In the genomic region with DNA sequence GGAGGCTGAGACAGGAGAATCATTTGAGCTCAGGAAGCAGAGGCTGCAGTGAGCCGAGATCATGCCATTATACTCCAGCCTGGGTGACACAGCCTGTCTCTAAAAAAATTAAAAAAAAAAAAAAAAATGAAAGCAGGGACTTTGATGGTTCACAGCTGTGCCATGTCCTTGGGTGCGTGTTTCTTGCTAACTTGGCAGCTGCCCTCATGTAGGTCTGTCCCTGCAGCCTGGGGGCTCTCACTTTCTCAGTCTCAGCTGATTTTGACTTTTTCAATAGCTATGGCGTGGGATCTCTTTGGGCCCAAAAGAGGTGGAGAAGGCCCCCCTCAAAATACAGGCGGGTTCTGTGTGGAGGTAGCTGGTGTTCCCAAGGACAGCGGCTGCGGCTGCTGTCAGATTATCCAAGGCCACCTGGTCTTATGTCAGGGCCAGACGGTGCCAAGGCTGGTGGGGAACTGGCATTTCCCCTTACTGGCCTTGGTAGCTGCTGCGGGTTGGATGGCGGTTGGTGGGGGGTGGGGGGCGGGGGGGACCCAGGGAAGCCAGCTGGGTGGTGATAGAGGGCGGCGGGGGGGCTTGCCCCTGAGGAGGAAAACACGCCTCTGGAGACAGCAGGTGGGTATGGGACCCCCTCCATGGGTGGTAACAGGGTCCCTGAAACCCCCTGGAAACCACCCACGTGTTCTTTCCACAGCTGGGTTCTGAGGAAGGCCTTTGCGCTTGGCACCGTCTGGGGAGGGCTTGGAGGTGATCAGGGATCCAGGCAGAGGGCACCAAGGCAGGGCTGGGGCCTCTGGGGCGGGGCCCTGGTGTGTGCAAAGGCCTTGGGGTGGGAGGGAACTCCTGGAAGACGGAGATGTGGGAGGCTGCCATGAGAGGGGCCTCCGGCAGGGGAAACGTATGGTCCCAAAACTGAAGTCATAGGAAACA, we compare ENCODE assay signal across 30 cellular contexts. TPM values are rescaled to one million over a fixed set of nuclear protein-coding genes. Genes with fewer than 3 reads are reported as not detected.
A peak's percentile ranks its signal among the peaks of the same experiment; 100 is the strongest.
DNase-seq lines count a peak whose midpoint lies in the region; ATAC-seq, FAIRE-seq and TF ChIP-seq lines count a peak whose summit lies in the region.
"Had no signal": no experiment of that assay in that cellular context is flagged by ENCODE, and none has a peak within 500 bp of the region (broad histone marks: within the 10 kb centered on the region; RNA-seq: fewer than 3 reads in every experiment).

No MANE protein-coding gene starts in this region.

- TF ChIP-seq CTCF in heart left ventricle (IDR thresholded peaks at IDR 0.05) (no peak), H1 (IDR thresholded peaks at IDR 0.05; ENCODE audit: control extremely low read depth in 1 of 3, insufficient read depth in 1 of 3, low read depth in 1 of 3, low read length in 3 of 3) (no peak), testis (IDR thresholded peaks at IDR 0.05) (no peak)

- intact Hi-C loops in left ventricle myocardium superior (cut with micrococcal nuclease) (no loop called here), heart left ventricle (cut with DNase I) (no loop called here), testis (cut with DNase I; ENCODE audit: low total_unique reads) (no loop called here)

- 57 to 68% (median 63%) methylated on average over 15 to 20 of the region's 20 CpGs for WGBS in heart left ventricle, 4 donors
- 90% methylated on average over 14 of the region's 20 CpGs; no CpG with 5 or more reads in 1 of the 2 experiments for WGBS in H1 (ENCODE audit: extremely low coverage in 1 of 2, insufficient coverage in 1 of 2, insufficient read length in 1 of 2, insufficient replicate concordance in 2 of 2, low coverage in 1 of 2, low lambda C conversion rate in 2 of 2, missing lambda C conversion rate in 1 of 2), 2 experiments
- WGBS in testis, 2 donors: 25 to 32% methylated on average over 10 to 20 of the region's 20 CpGs

- H3K18ac ChIP-seq in H1 (ENCODE audit: extremely low read depth, low read length): no peak overlapping the region

- H3K27ac ChIP-seq in heart left ventricle: peak overlapping the region in 5 of 12 donors; percentile 4 to 69 (median 38)
- no peak overlapping the region for H3K27ac ChIP-seq in H1 (ENCODE audit: low read depth, low read length)
- peak overlapping the region in 1 of 2 donors; percentile 31 for H3K27ac ChIP-seq in testis
- H3K27ac ChIP-seq: PC-9, SJCRH30, thoracic aorta, vagina had no signal

- no peak overlapping the region for H2BK120ac ChIP-seq in H1 (replicated peaks; ENCODE audit: low read depth, low read length)

- H3K79me2 ChIP-seq in H1 (ENCODE audit: control insufficient read depth in 1 of 2, insufficient read depth in 2 of 2, low read length in 2 of 2): peaks cover 2 to 16% of the 10 kb centered on the region in 2 experiments; a peak in 3 of 4 replicates

- H4K91ac ChIP-seq in H1 (replicated peaks; ENCODE audit: insufficient read length, low read length): no peak overlapping the region

- peaks cover 13% of the 10 kb centered on the region for H3K79me1 ChIP-seq in H1 (ENCODE audit: low read depth, low read length)

- H4K20me1 ChIP-seq in H1 (replicated peaks in 1 of 2; ENCODE audit: control insufficient read depth in 1 of 2, insufficient read depth in 2 of 2, low read length in 2 of 2): peaks cover 10 to 14% of the 10 kb centered on the region in 2 experiments

- DNase-seq in left ventricle myocardium superior (peak; percentile 63), heart left ventricle (no peak), NCI-H1694 treated with DMSO at 0.1 percent for 48 hours (lab: John Stamatoyannopoulos, UW) (peak; percentile 45), H1 (ENCODE audit: low read depth in 1 of 2, low spot score in 2 of 2) (no peak), testis (peak; percentile 53), NCI-H1417 treated with DMSO at 0.1 percent for 48 hours (lab: John Stamatoyannopoulos, UW) (no peak), COLO829 (ENCODE audit: low spot score) (no peak), DMS 273 treated with DMSO at 0.1 percent for 48 hours (lab: John Stamatoyannopoulos, UW) (no peak)
- DNase-seq: activated naive CD4-positive, alpha-beta T cell treated with anti-CD3 and anti-CD28 coated beads for 36 hours; activated T-cell treated with anti-CD3 and anti-CD28 coated beads, Interleukin-2, amount 50 U/mL, for 4 hours; amygdala; C1 segment of cervical spinal cord; Calu3; cortex of kidney; NCI-H1105 treated with DMSO at 0.1 percent for 48 hours; NCI-H510A; PC-9; SJCRH30; stimulated activated CD4-positive, alpha-beta T cell treated with anti-CD3 and anti-CD28 coated beads, Interleukin-2, amount 100 ng/mL, for 48 hours; T-helper 1 cell had no signal

- no peak overlapping the region for H3K4ac ChIP-seq in H1 (replicated peaks; ENCODE audit: insufficient read length, low read depth, low read length)

- peaks cover 13% of the 10 kb centered on the region; the same call in 1 of the 2 replicates for H3K23me2 ChIP-seq in H1 (ENCODE audit: low read depth, low read length)

- no peak overlapping the region for H2BK5ac ChIP-seq in H1 (ENCODE audit: low read depth, low read length)

- H2AFZ ChIP-seq in H1 (ENCODE audit: low read length): no peak overlapping the region
- H2AFZ ChIP-seq: PC-9 had no signal

- H4K5ac ChIP-seq in H1 (ENCODE audit: insufficient read length, low read depth, low read length): no peak overlapping the region

- no peak overlapping the region for H2BK15ac ChIP-seq in H1 (ENCODE audit: low read length)

- no peak overlapping the region for H3K23ac ChIP-seq in H1 (ENCODE audit: insufficient read length)

- POLR2A ChIA-PET in H1 (lab: Charles Lee; ENCODE audit: partially characterized antibody): interaction anchor here (0.6 to 5.4 kb wide), 7 partner anchors 10 to 53 kb away, joined by 3 to 32 read pairs (median 7); partner anchors contain the start of gene GADD45B

- peaks cover 0 to 7% (median 3%) of the 10 kb centered on the region in 9 donors for H3K36me3 ChIP-seq in heart left ventricle
- peaks cover 0 to 9% (median 1%) of the 10 kb centered on the region in 4 experiments; a peak in 2 of 8 replicates for H3K36me3 ChIP-seq in H1 (ENCODE audit: control insufficient read depth in 2 of 4, insufficient read depth in 4 of 4, low read length in 3 of 4)
- H3K36me3 ChIP-seq in testis (ENCODE audit: low read depth, missing control alignments): no peaks in the 10 kb centered on the region
- H3K36me3 ChIP-seq: SJCRH30, vagina had no signal

- H3K9me3 ChIP-seq in heart left ventricle (no peaks in the 10 kb centered on the region), H1 (ENCODE audit: insufficient read depth in 2 of 2, low read depth in 1 of 2, low read length in 1 of 2) (no peaks in the 10 kb centered on the region), testis (no peaks in the 10 kb centered on the region)
- H3K9me3 ChIP-seq: SJCRH30, thoracic aorta, vagina had no signal

- TF ChIP-seq POLR2A in heart left ventricle (IDR thresholded peaks at IDR 0.05) (no peak), H1 (IDR thresholded peaks at IDR 0.05; ENCODE audit: control extremely low read depth in 1 of 2, low read depth in 2 of 2, low read length in 2 of 2) (no peak), testis (IDR thresholded peaks at IDR 0.05) (no peak)

- H4K8ac ChIP-seq in H1 (ENCODE audit: extremely low read depth, insufficient read depth, low read length): no peak overlapping the region

- no peak for FAIRE-seq in H1 (lab: Jason Lieb, UNC)
- FAIRE-seq: bronchial epithelial cell, endometrium, keratinocyte, TTC549 had no signal

- no peak overlapping the region for H3K56ac ChIP-seq in H1 (replicated peaks; ENCODE audit: insufficient read length, low read depth, low read length)

- TF ChIP-seq EP300 in H1 (IDR thresholded peaks at IDR 0.05; ENCODE audit: borderline replicate concordance in 1 of 2, low read depth in 2 of 2, low read length in 2 of 2): no peak

- no peak overlapping the region for H2AK5ac ChIP-seq in H1 (ENCODE audit: low read depth, low read length)

- no peak overlapping the region for H3K14ac ChIP-seq in H1 (ENCODE audit: insufficient read length)

- ATAC-seq in left ventricle myocardium superior: peak; percentile 11
- ATAC-seq in heart left ventricle: no peak
- ATAC-seq: activated CD4-positive, CD25-positive, alpha-beta regulatory T cell treated with anti-CD3 and anti-CD28 coated beads, Interleukin-2, amount 50 U/mL, for 24 hours; activated T-cell treated with anti-CD3 and anti-CD28 coated beads, Interleukin-2, amount 50 U/mL, for 4 hours; stimulated activated effector memory CD8-positive, alpha-beta T cell treated with anti-CD3 and anti-CD28 coated beads, Interleukin-12 subunit alpha, Interleukin-12 subunit beta, amount 100 ng/mL, for 72 hours had no signal

- H3K4me2 ChIP-seq in H1 (ENCODE audit: insufficient read depth in 1 of 2, low read depth in 2 of 2, low read length in 2 of 2): no peak overlapping the region
- H3K4me2 ChIP-seq: PC-9, smooth muscle cell had no signal

- CTCF ChIA-PET in H1 (lab: Charles Lee; ENCODE audit: partially characterized antibody): interaction anchor here (0.6 to 1.7 kb wide), 9 partner anchors 21 to 1082 kb away, joined by 3 to 4 read pairs (median 3); no protein-coding TSS in a partner anchor

- H3K9ac ChIP-seq in H1 (replicated peaks in 1 of 4; ENCODE audit: extremely low read depth in 1 of 4, low read depth in 3 of 4, low read length in 3 of 4): no peak overlapping the region

- H3K4me1 ChIP-seq in heart left ventricle: peaks cover 3 to 49% (median 26%) of the 10 kb centered on the region in 12 donors
- H3K4me1 ChIP-seq in H1 (replicated peaks in 1 of 4; ENCODE audit: control insufficient read depth in 3 of 4, insufficient read depth in 4 of 4, low read length in 3 of 4): peaks cover 0 to 14% (median 7%) of the 10 kb centered on the region in 4 experiments; a peak in 3 of 7 replicates
- peaks cover 33% of the 10 kb centered on the region for H3K4me1 ChIP-seq in testis

- no peak for TF ChIP-seq RAD21 in H1 (IDR thresholded peaks at IDR 0.05 in 1 of 2, conservative IDR thresholded peaks at IDR 0.05 in 1 of 2; ENCODE audit: low read depth in 2 of 2, low read length in 2 of 2)

- no peak overlapping the region for H2BK20ac ChIP-seq in H1 (ENCODE audit: low read length)

- no peak overlapping the region for H2BK12ac ChIP-seq in H1 (ENCODE audit: low read depth, low read length)

- H3K27me3 ChIP-seq in heart left ventricle: no peaks in the 10 kb centered on the region
- H3K27me3 ChIP-seq in H1 (replicated peaks in 1 of 4; ENCODE audit: control insufficient read depth in 3 of 4, extremely low read depth in 1 of 4, insufficient read depth in 3 of 4, low read length in 3 of 4): no peaks in the 10 kb centered on the region
- H3K27me3 ChIP-seq in testis: no peaks in the 10 kb centered on the region
- H3K27me3 ChIP-seq: SJCRH30, vagina had no signal

- H3K4me3 ChIP-seq in heart left ventricle: no peak overlapping the region
- H3K4me3 ChIP-seq in H1 (ENCODE audit: extremely low read depth in 1 of 4, insufficient read depth in 2 of 4, low read depth in 3 of 4, low read length in 4 of 4): no peak overlapping the region
- no peak overlapping the region for H3K4me3 ChIP-seq in testis
- H3K4me3 ChIP-seq: lung, PC-9, SJCRH30, smooth muscle cell, thoracic aorta, vagina had no signal

RNA-seq across cellular contexts. Expression of gene TIMM13, which starts 4.2 kb away (rescaled TPM):
- total RNA-seq in left ventricle myocardium superior: 84.1 TPM
- 10 to 100 TPM; 27.4 to 78.4 (median 62.6) TPM for total RNA-seq in heart left ventricle
- polyA plus RNA-seq in heart left ventricle: 10 to 100 TPM; 75.4 to 98.5 TPM
- total RNA-seq in H1 (2021; fragmentation: NEBNext Ultra II Directional; extraction: Animal tissue kit (Norgen Biotek cat#: 25700)): 275 and 277 TPM in 2 replicates
- polyA plus RNA-seq in H1 (2011; rRNA removed): 270 and 410 TPM in 2 replicates
- polyA plus RNA-seq in H1 (2011; cell fraction: cytosol; rRNA removed): 254 TPM
- 186 TPM for polyA plus RNA-seq in H1 (2011; cell fraction: nucleus; rRNA removed)
- 148 to 224 TPM (median 214 TPM) in 4 replicates for polyA plus RNA-seq in H1 (2012, experiment 1 of 2)
- polyA plus RNA-seq in H1 (2012, experiment 2 of 2): 148 TPM
- polyA plus RNA-seq in H1 (2013, experiment 1 of 2): 160 TPM
- polyA plus RNA-seq in H1 (2013, experiment 2 of 2): 179 TPM
- 17.5 and 28.6 TPM in 2 replicates for polyA minus RNA-seq in H1 (2011; rRNA and poly(A)+ RNA removed)
- 87.3 TPM for polyA minus RNA-seq in H1 (2011; cell fraction: cytosol; rRNA and poly(A)+ RNA removed)
- polyA minus RNA-seq in H1 (2011; cell fraction: nucleus; rRNA and poly(A)+ RNA removed): 60.6 TPM
- total RNA-seq in testis: 10 to 100 TPM; 57.5 to 60.6 TPM
- polyA plus RNA-seq in testis (ENCODE audit: insufficient read depth, low read depth, low replicate concordance): 66.6 TPM

RNA-seq across cellular contexts. Expression of gene LMNB2, which starts 33.5 kb away (rescaled TPM):
- total RNA-seq in left ventricle myocardium superior (17.7 TPM), heart left ventricle (10 to 100 TPM in 7 of 9 donors, 1 to 10 TPM in 2; 6.6 to 22.2 (median 13.8) TPM), testis (10 to 100 TPM; 69.4 to 69.7 TPM)
- polyA plus RNA-seq in heart left ventricle (10 to 100 TPM in 1 of 2 donors, 1 to 10 TPM in 1; 9.3 to 33.0 TPM), H1 (2011; rRNA removed) (287 and 360 TPM in 2 replicates), testis (ENCODE audit: insufficient read depth, low read depth, low replicate concordance) (77.4 TPM)
- 177 and 179 TPM in 2 replicates for total RNA-seq in H1 (2021; fragmentation: NEBNext Ultra II Directional; extraction: Animal tissue kit (Norgen Biotek cat#: 25700))
- polyA plus RNA-seq in H1 (2011; cell fraction: cytosol; rRNA removed): 196 TPM
- polyA plus RNA-seq in H1 (2011; cell fraction: nucleus; rRNA removed): 187 TPM
- 154 to 165 TPM (median 162 TPM) in 4 replicates for polyA plus RNA-seq in H1 (2012, experiment 1 of 2)
- 174 TPM for polyA plus RNA-seq in H1 (2012, experiment 2 of 2)
- polyA plus RNA-seq in H1 (2013, experiment 1 of 2): 97.9 TPM
- polyA plus RNA-seq in H1 (2013, experiment 2 of 2): 98.3 TPM
- 105 and 122 TPM in 2 replicates for polyA minus RNA-seq in H1 (2011; rRNA and poly(A)+ RNA removed)
- polyA minus RNA-seq in H1 (2011; cell fraction: cytosol; rRNA and poly(A)+ RNA removed): 69.9 TPM
- 36.0 TPM for polyA minus RNA-seq in H1 (2011; cell fraction: nucleus; rRNA and poly(A)+ RNA removed)

RNA-seq across cellular contexts. Expression of gene GADD45B, which starts 52.7 kb away (rescaled TPM):
- 42.3 TPM for total RNA-seq in left ventricle myocardium superior
- total RNA-seq in heart left ventricle: 100 to 1,000 TPM in 2 of 9 donors, 10 to 100 TPM in 7; 20.3 to 155 (median 46.6) TPM
- polyA plus RNA-seq in heart left ventricle: 10 to 100 TPM; 67.2 to 68.4 TPM
- total RNA-seq in H1 (2021; fragmentation: NEBNext Ultra II Directional; extraction: Animal tissue kit (Norgen Biotek cat#: 25700)): 11.0 and 11.4 TPM in 2 replicates
- polyA plus RNA-seq in H1 (2011; rRNA removed): 7.4 and 12.1 TPM in 2 replicates
- polyA plus RNA-seq in H1 (2011; cell fraction: cytosol; rRNA removed): 12.6 TPM
- 18.4 TPM for polyA plus RNA-seq in H1 (2011; cell fraction: nucleus; rRNA removed)
- polyA plus RNA-seq in H1 (2012, experiment 1 of 2): 4.8 to 6.5 TPM (median 5.8 TPM) in 4 replicates
- 5.3 TPM for polyA plus RNA-seq in H1 (2012, experiment 2 of 2)
- polyA plus RNA-seq in H1 (2013, experiment 1 of 2): 7.8 TPM
- polyA plus RNA-seq in H1 (2013, experiment 2 of 2): 8.5 TPM
- polyA minus RNA-seq in H1 (2011; rRNA and poly(A)+ RNA removed): 7.5 and 8.3 TPM in 2 replicates
- 13.9 TPM for polyA minus RNA-seq in H1 (2011; cell fraction: cytosol; rRNA and poly(A)+ RNA removed)
- 47.7 TPM for polyA minus RNA-seq in H1 (2011; cell fraction: nucleus; rRNA and poly(A)+ RNA removed)
- total RNA-seq in testis: 10 to 100 TPM; 30.5 to 59.7 TPM
- polyA plus RNA-seq in testis (ENCODE audit: insufficient read depth, low read depth, low replicate concordance): 16.9 TPM

Comparison
In these comparisons a context has a peak if more than half of its experiments do, and no peak if none do; other contexts are left out.
1. DNase-seq: peak in left ventricle myocardium superior (single experiment), NCI-H1694 treated with DMSO at 0.1 percent for 48 hours (single experiment) and testis (single experiment); none in heart left ventricle (0 of 5), H1 (0 of 2), NCI-H1417 treated with DMSO at 0.1 percent for 48 hours (single experiment), COLO829 (single experiment) and DMS 273 treated with DMSO at 0.1 percent for 48 hours (single experiment).